In genomic region chr15:52369455-52369854, GRCh38 we compare ENCODE assay signal across 19 cellular contexts.
"Had no signal": no experiment of that assay in that cellular context is flagged by ENCODE, and none has a peak within 500 bp of the region (broad histone marks: within the 10 kb centered on the region; RNA-seq: fewer than 3 reads in every experiment).

No MANE protein-coding gene starts in this region.

- H3K27ac ChIP-seq: gastroesophageal sphincter, left lung, lower lobe of right lung, ovary, sigmoid colon, skin epidermis, vagina had no signal

- H3K4me3 ChIP-seq: dorsolateral prefrontal cortex, gastroesophageal sphincter, heart right ventricle, left lung, lower lobe of right lung, ovary, sigmoid colon, skin epidermis, spleen, vagina had no signal

- ATAC-seq: esophagus mucosa; gastroesophageal sphincter; natural killer cell; stimulated activated naive CD8-positive, alpha-beta T cell treated with anti-CD3 and anti-CD28 coated beads, Interleukin-15, Interleukin-2, amounts not matched to agents 100 U/mL and 50 U/mL, for 24 hours had no signal

- H3K4me1 ChIP-seq: left lung, lower lobe of right lung, sigmoid colon, vagina had no signal

- H3K27me3 ChIP-seq: dorsolateral prefrontal cortex, gastroesophageal sphincter, heart right ventricle, left lung, ovary, sigmoid colon, spleen, vagina had no signal

- H3K9me3 ChIP-seq: gastroesophageal sphincter, lower lobe of right lung, sigmoid colon, vagina had no signal

- H3K36me3 ChIP-seq: ovary had no signal

- DNase-seq: cerebellar nuclear complex; dorsolateral prefrontal cortex; effector CD4-positive, alpha-beta T cell; heart right ventricle; hippocampal formation; left cardiac atrium; natural killer cell; occipital lobe; ovary; sigmoid colon; spleen; stimulated activated CD4-positive, alpha-beta T cell treated with anti-CD3 and anti-CD28 coated beads, Interleukin-4, amount 100 ng/mL, for 4 hours; stimulated activated naive CD8-positive, alpha-beta T cell treated with anti-CD3 and anti-CD28 coated beads, Interleukin-15, Interleukin-2, amounts not matched to agents 100 U/mL and 50 U/mL, for 24 hours had no signal
